8 cellular contexts compared by ENCODE assay signal in genomic region chr14:51095854-51096823, GRCh38. TPM values are rescaled to one million over a fixed set of nuclear protein-coding genes. Genes with fewer than 3 reads are reported as not detected.
DNase-seq lines count a peak whose midpoint lies in the region; FAIRE-seq and TF ChIP-seq lines count a peak whose summit lies in the region.

No MANE protein-coding gene starts in this region.

- H3K9me3 Mint-ChIP-seq in activated CD4-positive, alpha-beta memory T cell treated with anti-CD3 and anti-CD28 coated beads for 36 hours = no peaks in the 10 kb centered on the region

- H4K20me1 ChIP-seq in Loucy (ENCODE audit: insufficient read depth, low read length, poor library complexity, severe bottlenecking) (no peaks in the 10 kb centered on the region), neural cell (ENCODE audit: insufficient read depth) (no peaks in the 10 kb centered on the region)

- H2AFZ ChIP-seq in Loucy (ENCODE audit: low read length) (peak overlapping the region; percentile 86), neural cell (ENCODE audit: low read depth, low read length) (peak overlapping the region; percentile 62)

- peak overlapping the region; percentile 80 for H3K4me3 ChIP-seq in Loucy (ENCODE audit: low read length, poor library complexity, severe bottlenecking)
- H3K4me3 ChIP-seq in fibroblast of the aortic adventitia (ENCODE audit: low read depth, low read length) = peak overlapping the region; percentile 65
- peak overlapping the region; percentile 80 for H3K4me3 ChIP-seq in neural cell (ENCODE audit: low read length)

- H3K79me2 ChIP-seq in Loucy (ENCODE audit: insufficient read depth, low read length) (no peaks in the 10 kb centered on the region), neural cell (replicated peaks; ENCODE audit: insufficient read depth, low read length) (peaks cover 8% of the 10 kb centered on the region)

- intact Hi-C loops in activated CD4-positive, alpha-beta memory T cell treated with anti-CD3 and anti-CD28 coated beads for 36 hours (cut with micrococcal nuclease) = loop anchor here (1.0 to 5.0 kb wide), 3 partner anchors 139 to 555 kb away; partner anchors contain the start of genes FRMD6 and TMX1

- H3K27ac ChIP-seq in neural cell (ENCODE audit: low read length) = peak overlapping the region; percentile 94

- no peak for TF ChIP-seq CTCF in D721Med (IDR thresholded peaks at IDR 0.05; ENCODE audit: insufficient read depth, missing control alignments)
- no peak for TF ChIP-seq CTCF in Loucy (conservative IDR thresholded peaks at IDR 0.05; ENCODE audit: low read length)
- no peak for TF ChIP-seq CTCF in fibroblast of the aortic adventitia (IDR thresholded peaks at IDR 0.05; ENCODE audit: insufficient read depth, low read length)
- no peak for TF ChIP-seq CTCF in neural cell (IDR thresholded peaks at IDR 0.05; ENCODE audit: poor library complexity, severe bottlenecking)

- H3K27me3 ChIP-seq in Loucy (ENCODE audit: insufficient read depth, low read length, poor library complexity, severe bottlenecking) = peaks cover 4% of the 10 kb centered on the region
- peaks cover 5% of the 10 kb centered on the region for H3K27me3 ChIP-seq in neural cell (ENCODE audit: insufficient read depth, low read depth, low read length)

- H3K36me3 Mint-ChIP-seq in activated CD4-positive, alpha-beta memory T cell treated with anti-CD3 and anti-CD28 coated beads for 36 hours = no peaks in the 10 kb centered on the region

- H3K36me3 ChIP-seq in Loucy (ENCODE audit: insufficient read depth, low read length) = no peaks in the 10 kb centered on the region
- no peaks in the 10 kb centered on the region for H3K36me3 ChIP-seq in neural cell (ENCODE audit: insufficient read depth, low read length)

- H3K9me2 ChIP-seq in Loucy (replicated peaks; ENCODE audit: low read depth, low read length) = no peaks in the 10 kb centered on the region
- no peaks in the 10 kb centered on the region for H3K9me2 ChIP-seq in neural cell (ENCODE audit: insufficient read depth, low read length)

- POLR2A ChIA-PET in activated CD4-positive, alpha-beta memory T cell treated with anti-CD3 and anti-CD28 coated beads for 36 hours (lab: Charles Lee) = no interaction called here

- H3K4me1 Mint-ChIP-seq in activated CD4-positive, alpha-beta memory T cell treated with anti-CD3 and anti-CD28 coated beads for 36 hours (ENCODE audit: low read depth) = peaks cover 10% of the 10 kb centered on the region

- no peak for TF ChIP-seq EP300 in neural cell (conservative IDR thresholded peaks at IDR 0.05; ENCODE audit: poor library complexity, severe bottlenecking)

- peaks cover 5% of the 10 kb centered on the region; the same call in 1 of the 2 replicates for H3F3A ChIP-seq in Loucy (ENCODE audit: low read depth)
- H3F3A ChIP-seq in neural cell (ENCODE audit: insufficient read depth, low read length, poor library complexity, severe bottlenecking) = peaks cover 6% of the 10 kb centered on the region

- TF ChIP-seq RAD21 in neural cell (conservative IDR thresholded peaks at IDR 0.05) = no peak

- peak; percentile 77 for FAIRE-seq in D721Med (lab: Jason Lieb, UNC)

- H3K9me3 ChIP-seq in Loucy (ENCODE audit: insufficient read depth, low read depth, low read length) = no peaks in the 10 kb centered on the region
- H3K9me3 ChIP-seq in neural cell (ENCODE audit: low read length) = no peaks in the 10 kb centered on the region

- CTCF ChIA-PET in activated CD4-positive, alpha-beta memory T cell treated with anti-CD3 and anti-CD28 coated beads for 36 hours (lab: Charles Lee) = interaction anchor here (0.7 to 1.2 kb wide), 5 partner anchors 10 to 544 kb away, joined by 3 to 4 read pairs (median 3); no protein-coding TSS in a partner anchor

- H3K9ac ChIP-seq in Loucy (ENCODE audit: low read depth, low read length, poor library complexity, severe bottlenecking) = peak overlapping the region; percentile 71
- peak overlapping the region; percentile 87 for H3K9ac ChIP-seq in neural cell (ENCODE audit: low read length)

- H3K4me1 ChIP-seq in Loucy (ENCODE audit: insufficient read depth, low read length, poor library complexity, severe bottlenecking) = peaks cover 13% of the 10 kb centered on the region

- peak overlapping the region; percentile 89 for H3K4me2 ChIP-seq in Loucy (ENCODE audit: low read depth, low read length, poor library complexity, severe bottlenecking)
- peak overlapping the region; percentile 86 for H3K4me2 ChIP-seq in neural cell (ENCODE audit: low read length)

- no peak for DNase-seq in D721Med (ENCODE audit: insufficient read length, low spot score)
- peak; percentile 33 for DNase-seq in activated CD4-positive, alpha-beta memory T cell treated with anti-CD3 and anti-CD28 coated beads for 36 hours
- DNase-seq in fibroblast of the aortic adventitia (ENCODE audit: low read depth) = peak; percentile 39
- no peak for DNase-seq in RKO (ENCODE audit: low spot score)
- no peak for DNase-seq in KBM-7
- no peak for DNase-seq in OCI-M1 (lab: John Stamatoyannopoulos, UW)

- in situ Hi-C loops in KBM-7 (cut with MboI; ENCODE audit: low pct_unique_long_range_greater_than_20kb, low sequenced_read_pairs) = no loop called here

- peak overlapping the region; percentile 33 for H3K27ac Mint-ChIP-seq in activated CD4-positive, alpha-beta memory T cell treated with anti-CD3 and anti-CD28 coated beads for 36 hours

- peaks cover 29% of the 10 kb centered on the region for H3K27me3 Mint-ChIP-seq in activated CD4-positive, alpha-beta memory T cell treated with anti-CD3 and anti-CD28 coated beads for 36 hours

- peak overlapping the region; percentile 81 for H3K4me3 Mint-ChIP-seq in activated CD4-positive, alpha-beta memory T cell treated with anti-CD3 and anti-CD28 coated beads for 36 hours

TF ChIP-seq in neural cell, 6 proteins besides CTCF, POLR2A, EP300 and RAD21:
- TF ChIP-seq, protein P1, sequence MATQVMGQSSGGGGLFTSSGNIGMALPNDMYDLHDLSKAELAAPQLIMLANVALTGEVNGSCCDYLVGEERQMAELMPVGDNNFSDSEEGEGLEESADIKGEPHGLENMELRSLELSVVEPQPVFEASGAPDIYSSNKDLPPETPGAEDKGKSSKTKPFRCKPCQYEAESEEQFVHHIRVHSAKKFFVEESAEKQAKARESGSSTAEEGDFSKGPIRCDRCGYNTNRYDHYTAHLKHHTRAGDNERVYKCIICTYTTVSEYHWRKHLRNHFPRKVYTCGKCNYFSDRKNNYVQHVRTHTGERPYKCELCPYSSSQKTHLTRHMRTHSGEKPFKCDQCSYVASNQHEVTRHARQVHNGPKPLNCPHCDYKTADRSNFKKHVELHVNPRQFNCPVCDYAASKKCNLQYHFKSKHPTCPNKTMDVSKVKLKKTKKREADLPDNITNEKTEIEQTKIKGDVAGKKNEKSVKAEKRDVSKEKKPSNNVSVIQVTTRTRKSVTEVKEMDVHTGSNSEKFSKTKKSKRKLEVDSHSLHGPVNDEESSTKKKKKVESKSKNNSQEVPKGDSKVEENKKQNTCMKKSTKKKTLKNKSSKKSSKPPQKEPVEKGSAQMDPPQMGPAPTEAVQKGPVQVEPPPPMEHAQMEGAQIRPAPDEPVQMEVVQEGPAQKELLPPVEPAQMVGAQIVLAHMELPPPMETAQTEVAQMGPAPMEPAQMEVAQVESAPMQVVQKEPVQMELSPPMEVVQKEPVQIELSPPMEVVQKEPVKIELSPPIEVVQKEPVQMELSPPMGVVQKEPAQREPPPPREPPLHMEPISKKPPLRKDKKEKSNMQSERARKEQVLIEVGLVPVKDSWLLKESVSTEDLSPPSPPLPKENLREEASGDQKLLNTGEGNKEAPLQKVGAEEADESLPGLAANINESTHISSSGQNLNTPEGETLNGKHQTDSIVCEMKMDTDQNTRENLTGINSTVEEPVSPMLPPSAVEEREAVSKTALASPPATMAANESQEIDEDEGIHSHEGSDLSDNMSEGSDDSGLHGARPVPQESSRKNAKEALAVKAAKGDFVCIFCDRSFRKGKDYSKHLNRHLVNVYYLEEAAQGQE (IDR thresholded peaks at IDR 0.05; ENCODE audit: borderline replicate concordance) = peak; percentile 0
- TF ChIP-seq EZH2 (IDR thresholded peaks at IDR 0.05; ENCODE audit: borderline replicate concordance, insufficient read depth, low read length, poor library complexity, severe bottlenecking) = no peak
TF ChIP-seq in neural cell: peak in this region for 1.

RNA-seq across cellular contexts. Expression of gene TRIM9, which starts 1.2 kb away (rescaled TPM):
- total RNA-seq in activated CD4-positive, alpha-beta memory T cell treated with anti-CD3 and anti-CD28 coated beads for 36 hours = under 1 TPM; 0.36 to 0.40 TPM
- total RNA-seq in fibroblast of the aortic adventitia (ENCODE audit: low replicate concordance) = 0.49 and 1.6 TPM in 2 replicates
- polyA plus RNA-seq in neural cell = 15.9 and 18.9 TPM in 2 replicates
- 21.3 and 21.9 TPM in 2 replicates for polyA minus RNA-seq in neural cell

Comparison
In these comparisons a context has a peak if more than half of its experiments do, and no peak if none do; other contexts are left out.
1. DNase-seq: peak in activated CD4-positive, alpha-beta memory T cell treated with anti-CD3 and anti-CD28 coated beads for 36 hours (single experiment) and fibroblast of the aortic adventitia (single experiment); none in D721Med (single experiment), RKO (single experiment), KBM-7 (single experiment) and OCI-M1 (single experiment).
2. Peak in every context shown above with its lines, with median percentiles within 50 percentile points of each other: H3K4me3 ChIP-seq.